Comparison of ENCODE assay signal across 8 cellular contexts in the genomic region with DNA sequence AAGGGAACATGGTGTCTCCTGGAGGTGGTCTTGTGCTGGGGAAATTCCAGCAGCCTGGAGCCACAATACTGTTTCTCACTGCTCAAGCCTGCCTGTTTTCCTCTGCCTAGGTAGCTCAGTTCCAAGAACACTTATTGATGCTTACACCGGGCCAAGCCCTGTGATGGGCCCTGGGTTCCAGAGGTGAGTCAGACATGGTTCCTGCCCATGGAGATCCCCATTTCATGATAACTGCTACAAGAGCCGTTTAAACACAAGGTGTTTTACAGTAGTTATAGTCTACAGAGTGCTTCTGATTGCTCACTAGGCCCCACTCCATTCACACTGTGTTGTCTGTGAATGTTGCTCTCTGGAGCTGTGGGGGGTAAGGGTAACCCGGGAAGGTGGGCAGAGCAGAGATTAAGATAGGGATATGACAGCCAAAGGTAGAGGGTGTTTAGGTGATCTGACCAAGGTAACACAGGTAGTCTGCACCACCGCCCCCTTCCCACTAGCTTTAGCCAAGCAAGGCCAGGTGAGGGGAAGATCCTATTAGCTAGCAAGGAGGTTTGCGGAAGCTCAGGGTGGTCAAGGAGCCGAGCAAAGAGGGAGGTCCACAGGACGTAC. TPM values are rescaled to one million over a fixed set of nuclear protein-coding genes. Genes with fewer than 3 reads are reported as not detected.
A peak's percentile ranks its signal among the peaks of the same experiment; 100 is the strongest.
DNase-seq lines count a peak whose midpoint lies in the region; ATAC-seq and TF ChIP-seq lines count a peak whose summit lies in the region.

No MANE protein-coding gene starts in this region.

- POLR2A ChIA-PET in CD8-positive, alpha-beta memory T cell (lab: Charles Lee), result interaction anchor here (0.7 kb wide), 1 partner anchor 11 kb away, joined by 5 read pairs; no protein-coding TSS in a partner anchor

- CTCF ChIA-PET in CD8-positive, alpha-beta memory T cell (lab: Charles Lee), result interaction anchor here (1.1 to 3.6 kb wide), 3 partner anchors 47 to 172 kb away, joined by 3 to 13 read pairs (median 4); no protein-coding TSS in a partner anchor

- peaks cover 0 to 2% of the 10 kb centered on the region in 2 donors for H3K27me3 Mint-ChIP-seq in CD8-positive, alpha-beta memory T cell

- H3K4me3 ChIP-seq in CD8-positive, alpha-beta memory T cell (ENCODE audit: low read length), result peak overlapping the region; percentile 68
- H3K4me3 ChIP-seq in SJCRH30 (peak overlapping the region; percentile 61), epithelial cell of proximal tubule (ENCODE audit: low read depth, low read length) (peak overlapping the region; percentile 88), osteoblast (ENCODE audit: insufficient read depth, low read length) (peak overlapping the region; percentile 91)

- peak overlapping the region; percentile 34 to 89 (median 72) for H3K27ac Mint-ChIP-seq in CD8-positive, alpha-beta memory T cell

- DNase-seq in CD8-positive, alpha-beta memory T cell, result no peak
- DNase-seq in SJCRH30, result no peak
- DNase-seq in epithelial cell of proximal tubule (ENCODE audit: low read depth), result no peak
- DNase-seq in osteoblast (ENCODE audit: insufficient read length, low spot score, missing footprints), result no peak
- DNase-seq in MV-4-11 (lab: John Stamatoyannopoulos, UW), result no peak
- no peak for DNase-seq in GDM1 (lab: John Stamatoyannopoulos, UW)

- H3K4me3 Mint-ChIP-seq in CD8-positive, alpha-beta memory T cell, result peak overlapping the region; percentile 78 to 91 (median 83)

- H3K4me1 ChIP-seq in CD8-positive, alpha-beta memory T cell (ENCODE audit: insufficient read depth, low read length), result peaks cover 17% of the 10 kb centered on the region
- peaks cover 8% of the 10 kb centered on the region; the same call in 1 of the 2 replicates for H3K4me1 ChIP-seq in SJCRH30
- peaks cover 40% of the 10 kb centered on the region for H3K4me1 ChIP-seq in osteoblast (ENCODE audit: insufficient read depth, low read length)

- ATAC-seq in GM18867 (IDR thresholded peaks at IDR 0.05; ENCODE audit: unreplicated experiment) (no peak), HG02885 (IDR thresholded peaks at IDR 0.05; ENCODE audit: poor library complexity, unreplicated experiment) (no peak)

- no peaks in the 10 kb centered on the region for H3K36me3 ChIP-seq in CD8-positive, alpha-beta memory T cell (ENCODE audit: insufficient read depth, low read length)
- no peaks in the 10 kb centered on the region for H3K36me3 ChIP-seq in SJCRH30
- H3K36me3 ChIP-seq in osteoblast (ENCODE audit: insufficient read depth, low read length), result peaks cover 21% of the 10 kb centered on the region

- no peaks in the 10 kb centered on the region for H3K27me3 ChIP-seq in CD8-positive, alpha-beta memory T cell (ENCODE audit: insufficient read depth, low read length, poor library complexity, severe bottlenecking)
- H3K27me3 ChIP-seq in SJCRH30, result no peaks in the 10 kb centered on the region
- no peaks in the 10 kb centered on the region for H3K27me3 ChIP-seq in osteoblast (ENCODE audit: insufficient read depth, low read length)

- TF ChIP-seq CTCF in epithelial cell of proximal tubule (conservative IDR thresholded peaks at IDR 0.05; ENCODE audit: low read depth, low read length), result no peak
- TF ChIP-seq CTCF in osteoblast (IDR thresholded peaks at IDR 0.05; ENCODE audit: extremely low read depth, low read depth, low read length), result no peak

- peaks cover 22 to 50% (median 40%) of the 10 kb centered on the region in 3 donors for H3K4me1 Mint-ChIP-seq in CD8-positive, alpha-beta memory T cell

- H3K9me3 ChIP-seq in CD8-positive, alpha-beta memory T cell (ENCODE audit: low read length), result no peaks in the 10 kb centered on the region
- H3K9me3 ChIP-seq in SJCRH30 (replicated peaks), result no peaks in the 10 kb centered on the region
- no peaks in the 10 kb centered on the region for H3K9me3 ChIP-seq in osteoblast (ENCODE audit: low read depth, low read length)

- H3K79me2 ChIP-seq in osteoblast (ENCODE audit: insufficient read depth, low read length), result peaks cover 44% of the 10 kb centered on the region

- H4K20me1 ChIP-seq in osteoblast (ENCODE audit: insufficient read depth, low read length), result peaks cover 23% of the 10 kb centered on the region

- H3K27ac ChIP-seq in CD8-positive, alpha-beta memory T cell (ENCODE audit: low read depth, low read length), result peak overlapping the region; percentile 24
- H3K27ac ChIP-seq in SJCRH30, result no peak overlapping the region
- peak overlapping the region; percentile 94 for H3K27ac ChIP-seq in osteoblast (ENCODE audit: low read depth, low read length)

- H3K9me3 Mint-ChIP-seq in CD8-positive, alpha-beta memory T cell, result no peaks in the 10 kb centered on the region

- peaks cover 0 to 2% (median 0%) of the 10 kb centered on the region in 3 donors for H3K36me3 Mint-ChIP-seq in CD8-positive, alpha-beta memory T cell

- H2AFZ ChIP-seq in osteoblast (ENCODE audit: low read length), result peak overlapping the region; percentile 85

- peak overlapping the region; percentile 94 for H3K4me2 ChIP-seq in osteoblast (ENCODE audit: insufficient read depth, low read length)

RNA-seq across cellular contexts. Expression of a gene that starts 0.7 kb away (rescaled TPM):
- total RNA-seq in CD8-positive, alpha-beta memory T cell, result 100 to 1,000 TPM; 146 to 147 TPM
- polyA plus RNA-seq in CD8-positive, alpha-beta memory T cell, result 32.4 TPM
- 5.9 and 7.8 TPM in 2 replicates for total RNA-seq in SJCRH30 (2014; rRNA removed; shearing (Covaris generic))
- total RNA-seq in epithelial cell of proximal tubule (104 and 148 TPM in 2 replicates), osteoblast (109 and 156 TPM in 2 replicates)

Comparison
In these comparisons a context has a peak if more than half of its experiments do, and no peak if none do; other contexts are left out.
1. RNA of a gene that starts 0.7 kb away (total RNA-seq): 109 to 156 TPM in osteoblast, 146 to 147 TPM in CD8-positive, alpha-beta memory T cell and 104 to 148 TPM in epithelial cell of proximal tubule; 5.9 to 7.8 TPM in SJCRH30; every median in the first group is over 10 times any median in the second.
2. Peak in every context shown above with its lines, with median percentiles within 50 percentile points of each other: H3K4me3 ChIP-seq.